ENCODE assay signal across 16 cellular contexts in genomic region chr11:72773696-72774095, GRCh38. TPM values are rescaled to one million over a fixed set of nuclear protein-coding genes. Genes with fewer than 3 reads are reported as not detected.
A peak's percentile ranks its signal among the peaks of the same experiment; 100 is the strongest.
DNase-seq lines count a peak whose midpoint lies in the region; ATAC-seq and TF ChIP-seq lines count a peak whose summit lies in the region.
"Had no signal": no experiment of that assay in that cellular context is flagged by ENCODE, and none has a peak within 500 bp of the region (broad histone marks: within the 10 kb centered on the region; RNA-seq: fewer than 3 reads in every experiment).

No MANE protein-coding gene starts in this region.

- H3K27me3 ChIP-seq in SJCRH30, result no peaks in the 10 kb centered on the region
- no peaks in the 10 kb centered on the region for H3K27me3 ChIP-seq in psoas muscle (ENCODE audit: insufficient read depth in 3 of 3, low read length in 2 of 3)
- H3K27me3 ChIP-seq: foreskin keratinocyte, testis had no signal

- H3K27ac ChIP-seq in SJCRH30 (peak overlapping the region; percentile 43), psoas muscle (peak overlapping the region; percentile 76)
- H3K27ac ChIP-seq: foreskin keratinocyte, testis had no signal

- DNase-seq in EL (peak; percentile 32), SJCRH30 (no peak), fibroblast of peridontal ligament (ENCODE audit: extremely low read depth) (peak; percentile 5), psoas muscle (no peak), islet precursor cell (no peak), SHP77 treated with DMSO at 0.1 percent for 48 hours (lab: John Stamatoyannopoulos, UW) (no peak)
- DNase-seq: activated CD4-positive, alpha-beta T cell treated with anti-CD3 and anti-CD28 coated beads for 1 hour; COR-L47; KBM-7; NCI-H2029 treated with DMSO at 0.1 percent for 48 hours; NCI-H510A; stimulated activated CD4-positive, alpha-beta T cell treated with anti-CD3 and anti-CD28 coated beads, Interleukin-2, amount 100 ng/mL, for 48 hours had no signal

- no peak overlapping the region for H3K4me3 ChIP-seq in SJCRH30
- no peak overlapping the region for H3K4me3 ChIP-seq in psoas muscle
- H3K4me3 ChIP-seq: testis had no signal

- H3K9me3 ChIP-seq in SJCRH30 (replicated peaks) (no peaks in the 10 kb centered on the region), psoas muscle (no peaks in the 10 kb centered on the region)
- H3K9me3 ChIP-seq: testis had no signal

- TF ChIP-seq CTCF in psoas muscle (IDR thresholded peaks at IDR 0.05), result no peak

- no peak for ATAC-seq in psoas muscle
- no peak for ATAC-seq in GM19324 (IDR thresholded peaks at IDR 0.05; ENCODE audit: low FRiP score, unreplicated experiment)
- no peak for ATAC-seq in HG03108 (IDR thresholded peaks at IDR 0.05; ENCODE audit: unreplicated experiment)

- H3K4me1 ChIP-seq in SJCRH30, result peaks cover 24% of the 10 kb centered on the region
- H3K4me1 ChIP-seq in psoas muscle, result peaks cover 30% of the 10 kb centered on the region

- 57 to 62% (median 60%) methylated on average over 6 of the region's 6 CpGs for WGBS in psoas muscle, 3 donors

- intact Hi-C loops in psoas muscle (cut with DNase I), result no loop called here

- H3K36me3 ChIP-seq in SJCRH30 (no peaks in the 10 kb centered on the region), psoas muscle (ENCODE audit: insufficient read depth in 1 of 2, low read depth in 1 of 2) (no peaks in the 10 kb centered on the region)

RNA-seq across cellular contexts. Expression of gene STARD10, which starts 20.2 kb away (rescaled TPM):
- total RNA-seq in SJCRH30 (2014; rRNA removed; shearing (Covaris generic)), result 6.0 and 10.3 TPM in 2 replicates
- total RNA-seq in psoas muscle, result 10 to 100 TPM; 47.3 to 70.7 (median 57.7) TPM
- 10 to 100 TPM; 18.6 to 99.9 (median 57.3) TPM for polyA plus RNA-seq in psoas muscle

RNA-seq across cellular contexts. Expression of gene ARAP1, which starts 21.5 kb away (rescaled TPM):
- total RNA-seq in SJCRH30 (2014; rRNA removed; shearing (Covaris generic)), result 19.0 and 22.1 TPM in 2 replicates
- total RNA-seq in psoas muscle, result 10 to 100 TPM; 16.0 to 27.5 (median 18.9) TPM
- polyA plus RNA-seq in psoas muscle, result 10 to 100 TPM; 16.8 to 19.8 (median 17.5) TPM

RNA-seq across cellular contexts. Expression of gene ATG16L2, which starts 40.5 kb away (rescaled TPM):
- total RNA-seq in SJCRH30 (2014; rRNA removed; shearing (Covaris generic)), result 2.9 and 6.8 TPM in 2 replicates
- total RNA-seq in psoas muscle, result 1 to 10 TPM; 4.5 to 9.6 (median 5.4) TPM
- polyA plus RNA-seq in psoas muscle, result 1 to 10 TPM; 3.9 to 5.2 (median 4.7) TPM

Comparison
In these comparisons a context has a peak if more than half of its experiments do, and no peak if none do; other contexts are left out.
1. DNase-seq: peak in EL (single experiment) and fibroblast of peridontal ligament (single experiment); none in SJCRH30 (0 of 2), psoas muscle (0 of 2), islet precursor cell (single experiment) and SHP77 treated with DMSO at 0.1 percent for 48 hours (single experiment).